17 cellular contexts compared by ENCODE assay signal in the genomic region with DNA sequence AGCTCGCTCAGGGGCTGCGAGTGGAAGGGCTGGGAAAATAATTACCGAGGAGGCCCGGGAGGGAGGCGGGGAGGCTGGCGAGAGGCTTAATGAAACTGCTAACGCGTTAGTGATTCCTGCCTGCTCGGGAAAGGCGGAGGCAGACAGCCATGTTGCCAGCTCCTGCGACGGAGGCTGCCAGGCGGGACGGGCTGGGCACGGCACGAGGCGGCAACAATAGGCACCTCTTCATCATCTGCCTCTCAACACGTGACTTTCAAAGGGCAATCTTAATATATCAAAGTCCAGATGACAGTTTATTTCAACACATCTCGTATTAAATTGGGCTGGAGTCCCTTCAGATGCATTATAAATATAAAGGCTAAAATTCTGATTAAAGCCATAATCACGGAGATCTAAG.
A peak's percentile ranks its signal among the peaks of the same experiment; 100 is the strongest.
DNase-seq lines count a peak whose midpoint lies in the region; ATAC-seq and TF ChIP-seq lines count a peak whose summit lies in the region.
"Had no signal": no experiment of that assay in that cellular context is flagged by ENCODE, and none has a peak within 500 bp of the region (broad histone marks: within the 10 kb centered on the region; RNA-seq: fewer than 3 reads in every experiment).

No MANE protein-coding gene starts in this region.

- POLR2A ChIA-PET in RWPE1 (lab: Yijun Ruan, JAX; ENCODE audit: low non-redundant PET): no interaction called here

- intact Hi-C loops in posterior cingulate gyrus (cut with DNase I): loop anchor here (2.0 kb wide), 1 partner anchor 30 kb away; no protein-coding TSS in a partner anchor
- intact Hi-C loops in prostate gland (cut with DNase I): loop anchor here (10.0 kb wide), 1 partner anchor 56 kb away; no protein-coding TSS in a partner anchor

- H3K36me3 ChIP-seq in prostate gland: no peaks in the 10 kb centered on the region

- no peaks in the 10 kb centered on the region for H3K4me1 ChIP-seq in prostate gland (replicated peaks)
- H3K4me1 ChIP-seq: Caco-2 had no signal

- WGBS in prostate gland: 81% methylated on average over 20 of the region's 20 CpGs

- no peaks in the 10 kb centered on the region for H3K9me3 ChIP-seq in prostate gland
- H3K9me3 ChIP-seq: Caco-2, SK-N-SH had no signal

- DNase-seq in Ammon's horn (ENCODE audit: low spot score) (peak; percentile 72), RWPE1 (ENCODE audit: low spot score) (no peak), left lobe of liver (ENCODE audit: low spot score) (no peak), posterior cingulate gyrus (peak in 9 of 10 donors; percentile 50 to 94 (median 63)), prostate gland (ENCODE audit: low spot score) (no peak), NCI-H2171 treated with DMSO at 0.1 percent for 48 hours (lab: John Stamatoyannopoulos, UW) (no peak)
- DNase-seq in activated T-cell treated with anti-CD3 and anti-CD28 coated beads, Interleukin-2, amount 50 U/mL, for 1 hour: no peak
- DNase-seq: Caco-2, MV-4-11, NCI-H1436 treated with DMSO at 0.1 percent for 48 hours, NCI-H2081 treated with DMSO at 0.1 percent for 48 hours, NCI-H748 treated with DMSO at 0.1 percent for 48 hours, PC-3, SK-N-SH had no signal

- TF ChIP-seq CTCF in RWPE1 (conservative IDR thresholded peaks at IDR 0.05; ENCODE audit: low read depth): no peak
- no peak for TF ChIP-seq CTCF in prostate gland (IDR thresholded peaks at IDR 0.05)

- H3K27me3 ChIP-seq in prostate gland (replicated peaks; ENCODE audit: insufficient read depth): no peaks in the 10 kb centered on the region

- 0 out of 2 replicates have a peak overlapping the region, but pooled peaks have one; percentile 8 for H3K27ac ChIP-seq in RWPE1
- no peak overlapping the region for H3K27ac ChIP-seq in prostate gland

- ATAC-seq in left lobe of liver: peak; percentile 64
- no peak for ATAC-seq in GM18861 (IDR thresholded peaks at IDR 0.05; ENCODE audit: unreplicated experiment)
- ATAC-seq: GM12878, PC-3, Right ventricle myocardium inferior had no signal

- CTCF ChIA-PET in RWPE1 (lab: Yijun Ruan, JAX): no interaction called here

- TF ChIP-seq POLR2A in prostate gland (IDR thresholded peaks at IDR 0.05): no peak

- H3K4me3 ChIP-seq in prostate gland: no peak overlapping the region
- H3K4me3 ChIP-seq: GM12878 had no signal

Comparison
In these comparisons a context has a peak if more than half of its experiments do, and no peak if none do; other contexts are left out.
1. DNase-seq: peak in Ammon's horn (single experiment) and posterior cingulate gyrus (9 of 10); none in RWPE1 (single experiment), left lobe of liver (single experiment), prostate gland (single experiment), activated T-cell treated with anti-CD3 and anti-CD28 coated beads, Interleukin-2, amount 50 U/mL, for 1 hour (single experiment) and NCI-H2171 treated with DMSO at 0.1 percent for 48 hours (single experiment).